In the genomic region with DNA sequence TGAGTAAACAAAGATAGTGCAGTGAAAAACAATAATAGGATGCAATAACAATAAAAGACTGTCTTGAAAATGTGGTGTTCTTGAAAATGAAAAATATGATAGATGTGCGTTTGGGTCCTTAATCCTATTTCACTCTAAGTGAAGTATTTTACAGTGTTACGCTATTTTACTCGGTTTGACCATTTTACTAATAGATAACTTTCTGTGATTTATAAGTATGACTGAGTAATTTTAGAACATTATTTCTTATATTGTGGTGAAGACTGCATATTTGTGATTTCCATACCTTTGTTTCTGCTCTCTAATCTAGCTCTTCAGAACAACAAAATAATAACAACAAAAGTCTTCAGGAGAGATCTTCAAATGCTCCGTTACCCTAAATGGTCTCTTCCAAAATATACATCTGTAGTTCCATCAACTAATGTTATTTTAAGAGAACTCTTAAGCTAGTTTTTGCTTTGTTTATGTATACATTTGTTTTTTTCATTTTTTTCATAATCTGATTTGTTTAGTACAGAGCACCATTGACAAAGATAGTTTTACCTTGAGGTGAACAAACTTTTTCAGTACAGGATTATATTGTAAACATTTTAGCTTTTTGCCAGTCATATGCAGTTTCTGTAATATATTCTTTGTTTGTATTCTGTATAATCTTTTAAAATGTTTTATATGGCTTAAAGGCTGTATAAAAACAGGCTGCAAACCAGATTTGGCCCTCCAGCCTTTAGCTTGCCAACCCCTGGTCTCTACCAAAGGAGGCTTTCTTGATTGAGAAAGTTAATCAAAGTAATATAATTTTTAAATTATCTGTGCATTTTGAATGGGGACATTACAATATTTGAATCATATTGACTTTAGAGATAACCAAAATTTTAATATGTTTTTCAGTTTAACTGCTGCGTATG, we compare ENCODE assay signal across 35 cellular contexts.
A peak's percentile ranks its signal among the peaks of the same experiment; 100 is the strongest.
DNase-seq lines count a peak whose midpoint lies in the region; ATAC-seq, FAIRE-seq and TF ChIP-seq lines count a peak whose summit lies in the region.
"Had no signal": no experiment of that assay in that cellular context is flagged by ENCODE, and none has a peak within 500 bp of the region (broad histone marks: within the 10 kb centered on the region; RNA-seq: fewer than 3 reads in every experiment).

No MANE protein-coding gene starts in this region.

- no peak overlapping the region for H2AK5ac ChIP-seq in H1 (ENCODE audit: low read depth, low read length)

- H4K20me1 ChIP-seq in GM23338 (replicated peaks; ENCODE audit: insufficient read depth) (peaks cover 5% of the 10 kb centered on the region; the same call in 1 of the 2 replicates), H1 (replicated peaks in 1 of 2; ENCODE audit: control insufficient read depth in 1 of 2, insufficient read depth in 2 of 2, low read length in 2 of 2) (peaks cover 2 to 4% of the 10 kb centered on the region in 2 experiments), Karpas-422 (ENCODE audit: insufficient read depth, low read depth, low read length) (no peaks in the 10 kb centered on the region)
- H4K20me1 ChIP-seq: BLaER1; BLaER1 treated with 17β-estradiol and CSF1 and Interleukin-3, amounts not matched to agents 10 nM and 100 nM had no signal

- no peak for TF ChIP-seq CTCF in GM23338 (conservative IDR thresholded peaks at IDR 0.05; ENCODE audit: low read depth in 2 of 2)
- no peak for TF ChIP-seq CTCF in WTC11 (IDR thresholded peaks at IDR 0.05)
- TF ChIP-seq CTCF in H1 (IDR thresholded peaks at IDR 0.05; ENCODE audit: control extremely low read depth in 1 of 3, insufficient read depth in 1 of 3, low read depth in 1 of 3, low read length in 3 of 3) = no peak

- H3K79me2 ChIP-seq in GM23338 (replicated peaks; ENCODE audit: insufficient read depth) = no peaks in the 10 kb centered on the region
- H3K79me2 ChIP-seq in H1 (ENCODE audit: control insufficient read depth in 1 of 2, insufficient read depth in 2 of 2, low read length in 2 of 2) = no peaks in the 10 kb centered on the region
- no peaks in the 10 kb centered on the region for H3K79me2 ChIP-seq in Karpas-422 (ENCODE audit: low read length)

- H3K23me2 ChIP-seq in H1 (ENCODE audit: low read depth, low read length) = no peaks in the 10 kb centered on the region

- POLR2A ChIA-PET in WTC11 (lab: Charles Lee) = interaction anchor here (0.9 to 1.9 kb wide), 2 partner anchors 9 to 17 kb away, joined by 3 to 8 read pairs; no protein-coding TSS in a partner anchor
- POLR2A ChIA-PET in H1 (lab: Charles Lee; ENCODE audit: partially characterized antibody) = interaction anchor here (0.9 to 4.5 kb wide), 10 partner anchors 8 to 599 kb away, joined by 3 to 23 read pairs (median 3); no protein-coding TSS in a partner anchor

- H3K36me3 Mint-ChIP-seq in GM23338 (ENCODE audit: low read depth) = peaks cover 13% of the 10 kb centered on the region; the same call in 2 of the 3 replicates
- H3K36me3 Mint-ChIP-seq in WTC11 = no peaks in the 10 kb centered on the region
- H3K36me3 Mint-ChIP-seq: CD14-positive monocyte; CD4-positive, alpha-beta memory T cell; CD4-positive, CD25-positive, alpha-beta regulatory T cell; CD8-positive, alpha-beta memory T cell; CD8-positive, alpha-beta T cell had no signal

- no peaks in the 10 kb centered on the region for H3K79me1 ChIP-seq in H1 (ENCODE audit: low read depth, low read length)

- H3K36me3 ChIP-seq in GM23338 (ENCODE audit: insufficient read depth) (no peaks in the 10 kb centered on the region; the same call in 1 of the 2 replicates), H1 (ENCODE audit: control insufficient read depth in 2 of 4, insufficient read depth in 4 of 4, low read length in 3 of 4) (peaks cover 0 to 8% (median 0%) of the 10 kb centered on the region in 4 experiments; a peak in 2 of 8 replicates), Karpas-422 (ENCODE audit: insufficient read depth, low read length) (no peaks in the 10 kb centered on the region)
- H3K36me3 ChIP-seq: BE2C; BLaER1; BLaER1 treated with 17β-estradiol and CSF1 and Interleukin-3, amounts not matched to agents 10 nM and 100 nM had no signal

- H3K4me3 Mint-ChIP-seq in GM23338 (no peak overlapping the region), WTC11 (no peak overlapping the region)
- H3K4me3 Mint-ChIP-seq: B cell; CD14-positive monocyte; CD4-positive, alpha-beta memory T cell; CD4-positive, alpha-beta T cell; CD4-positive, CD25-positive, alpha-beta regulatory T cell; CD8-positive, alpha-beta memory T cell; CD8-positive, alpha-beta T cell had no signal

- H3K9ac ChIP-seq in H1 (replicated peaks in 1 of 4; ENCODE audit: extremely low read depth in 1 of 4, low read depth in 3 of 4, low read length in 3 of 4) = no peak overlapping the region
- H3K9ac ChIP-seq in Karpas-422 (ENCODE audit: low read length) = no peak overlapping the region
- H3K9ac ChIP-seq: BLaER1; BLaER1 treated with 17β-estradiol and CSF1 and Interleukin-3, amounts not matched to agents 10 nM and 100 nM had no signal

- no peak overlapping the region for H4K91ac ChIP-seq in H1 (replicated peaks; ENCODE audit: insufficient read length, low read length)

- H4K8ac ChIP-seq in H1 (ENCODE audit: extremely low read depth, insufficient read depth, low read length) = no peak overlapping the region

- no peak overlapping the region for H2BK5ac ChIP-seq in H1 (ENCODE audit: low read depth, low read length)

- H3K4me1 Mint-ChIP-seq in GM23338 = peaks cover 52% of the 10 kb centered on the region
- peaks cover 49% of the 10 kb centered on the region for H3K4me1 Mint-ChIP-seq in WTC11
- H3K4me1 Mint-ChIP-seq: B cell; CD14-positive monocyte; CD4-positive, alpha-beta memory T cell; CD4-positive, CD25-positive, alpha-beta regulatory T cell; CD8-positive, alpha-beta memory T cell had no signal

- no peak overlapping the region for H2BK12ac ChIP-seq in H1 (ENCODE audit: low read depth, low read length)

- H3K23ac ChIP-seq in H1 (ENCODE audit: insufficient read length) = no peak overlapping the region

- no peak overlapping the region for H2BK120ac ChIP-seq in H1 (replicated peaks; ENCODE audit: low read depth, low read length)

- no peak overlapping the region for H3K14ac ChIP-seq in H1 (ENCODE audit: insufficient read length)

- H3K9me2 ChIP-seq in GM23338 (ENCODE audit: insufficient read depth) (no peaks in the 10 kb centered on the region), Karpas-422 (replicated peaks; ENCODE audit: insufficient read depth, low read length) (no peaks in the 10 kb centered on the region)

- H3K27ac ChIP-seq in GM23338 (ENCODE audit: low read depth) = no peak overlapping the region
- no peak overlapping the region for H3K27ac ChIP-seq in H1 (ENCODE audit: low read depth, low read length)
- no peak overlapping the region for H3K27ac ChIP-seq in Karpas-422 (ENCODE audit: low read length)
- H3K27ac ChIP-seq: 22Rv1; A549; BLaER1; BLaER1 treated with 17β-estradiol and CSF1 and Interleukin-3, amounts not matched to agents 10 nM and 100 nM; C4-2B had no signal

- H2AFZ ChIP-seq in GM23338 = no peak overlapping the region
- H2AFZ ChIP-seq in H1 (ENCODE audit: low read length) = no peak overlapping the region
- no peak overlapping the region for H2AFZ ChIP-seq in Karpas-422 (ENCODE audit: low read length)

- no peaks in the 10 kb centered on the region for H3K9me3 ChIP-seq in H1 (ENCODE audit: insufficient read depth in 2 of 2, low read depth in 1 of 2, low read length in 1 of 2)
- H3K9me3 ChIP-seq in Karpas-422 (ENCODE audit: low read length) = peaks cover 10% of the 10 kb centered on the region; the same call in 1 of the 2 replicates
- H3K9me3 ChIP-seq: A549; BE2C; BLaER1; BLaER1 treated with 17β-estradiol and CSF1 and Interleukin-3, amounts not matched to agents 10 nM and 100 nM; Caco-2 had no signal

- CTCF ChIA-PET in WTC11 (lab: Charles Lee) (interaction anchor here (1.2 kb wide), 1 partner anchor 1786 kb away, joined by 3 read pairs; no protein-coding TSS in a partner anchor), H1 (lab: Charles Lee; ENCODE audit: partially characterized antibody) (interaction anchor here (0.6 to 2.0 kb wide), 2 partner anchors 10 to 215 kb away, joined by 3 to 7 read pairs; no protein-coding TSS in a partner anchor)

- TF ChIP-seq RAD21 in H1 (IDR thresholded peaks at IDR 0.05 in 1 of 2, conservative IDR thresholded peaks at IDR 0.05 in 1 of 2; ENCODE audit: low read depth in 2 of 2, low read length in 2 of 2) = no peak

- H3K4me1 ChIP-seq in GM23338 (ENCODE audit: insufficient read depth) = peaks cover 45% of the 10 kb centered on the region
- H3K4me1 ChIP-seq in H1 (replicated peaks in 1 of 4; ENCODE audit: control insufficient read depth in 3 of 4, insufficient read depth in 4 of 4, low read length in 3 of 4) = peaks cover 0 to 4% (median 3%) of the 10 kb centered on the region in 4 experiments; a peak in 3 of 7 replicates
- no peaks in the 10 kb centered on the region for H3K4me1 ChIP-seq in Karpas-422 (ENCODE audit: low read length)
- H3K4me1 ChIP-seq: A549, BLaER1, Caco-2 had no signal

- H3K4me3 ChIP-seq in GM23338 = no peak overlapping the region
- no peak overlapping the region for H3K4me3 ChIP-seq in H1 (ENCODE audit: extremely low read depth in 1 of 4, insufficient read depth in 2 of 4, low read depth in 3 of 4, low read length in 4 of 4)
- H3K4me3 ChIP-seq in Karpas-422 (ENCODE audit: low read length) = no peak overlapping the region
- H3K4me3 ChIP-seq: A549; BLaER1; BLaER1 treated with 17β-estradiol and CSF1 and Interleukin-3, amounts not matched to agents 10 nM and 100 nM had no signal

- 69% methylated on average over 5 of the region's 5 CpGs; no CpG with 5 or more reads in 1 of the 2 experiments for WGBS in H1 (ENCODE audit: extremely low coverage in 1 of 2, insufficient coverage in 1 of 2, insufficient read length in 1 of 2, insufficient replicate concordance in 2 of 2, low coverage in 1 of 2, low lambda C conversion rate in 2 of 2, missing lambda C conversion rate in 1 of 2), 2 experiments

- H3K27me3 ChIP-seq in GM23338 (ENCODE audit: insufficient read depth) (no peaks in the 10 kb centered on the region), H1 (replicated peaks in 1 of 4; ENCODE audit: control insufficient read depth in 3 of 4, extremely low read depth in 1 of 4, insufficient read depth in 3 of 4, low read length in 3 of 4) (no peaks in the 10 kb centered on the region), Karpas-422 (ENCODE audit: low read length) (no peaks in the 10 kb centered on the region)
- H3K27me3 ChIP-seq: BE2C; BLaER1; BLaER1 treated with 17β-estradiol and CSF1 and Interleukin-3, amounts not matched to agents 10 nM and 100 nM had no signal

- H3K9me3 Mint-ChIP-seq in GM23338 (no peaks in the 10 kb centered on the region), WTC11 (no peaks in the 10 kb centered on the region)

- H3K56ac ChIP-seq in H1 (replicated peaks; ENCODE audit: insufficient read length, low read depth, low read length) = no peak overlapping the region

- no peak for TF ChIP-seq EP300 in H1 (IDR thresholded peaks at IDR 0.05; ENCODE audit: borderline replicate concordance in 1 of 2, low read depth in 2 of 2, low read length in 2 of 2)

- H2BK20ac ChIP-seq in H1 (ENCODE audit: low read length) = no peak overlapping the region

- DNase-seq in GM23338 (ENCODE audit: low spot score) (no peak), WTC11 (ENCODE audit: low spot score) (no peak), H1 (ENCODE audit: low read depth in 1 of 2, low spot score in 2 of 2) (no peak), Karpas-422 (no peak), Right ventricle myocardium inferior (ENCODE audit: missing footprints) (no peak)
- DNase-seq: 8988T; ACHN; AML-193; BE2C; C1 segment of cervical spinal cord; Caco-2; Calu3; CD4-positive, alpha-beta memory T cell; CD4-positive, alpha-beta T cell; CD4-positive, CD25-positive, alpha-beta regulatory T cell; CD8-positive, alpha-beta memory T cell; CD8-positive, alpha-beta T cell; COR-L47; DMS 273 treated with DMSO at 0.1 percent for 48 hours; DMS153; DMS53; DMS79; DMS79 treated with DMSO at 0.1 percent for 48 hours; DND-41; EL had no signal

- H3K27me3 Mint-ChIP-seq in GM23338 (ENCODE audit: insufficient read depth, low read depth, poor library complexity) (peaks cover 9% of the 10 kb centered on the region), WTC11 (ENCODE audit: low read depth) (no peaks in the 10 kb centered on the region)
- H3K27me3 Mint-ChIP-seq: B cell; CD4-positive, alpha-beta memory T cell; CD4-positive, alpha-beta T cell; CD4-positive, CD25-positive, alpha-beta regulatory T cell; CD8-positive, alpha-beta memory T cell had no signal

- no peak overlapping the region for H3K18ac ChIP-seq in H1 (ENCODE audit: extremely low read depth, low read length)

- no peak overlapping the region for H2BK15ac ChIP-seq in H1 (ENCODE audit: low read length)

- peaks cover 11% of the 10 kb centered on the region; the same call in 1 of the 2 replicates for H3F3A ChIP-seq in GM23338 (replicated peaks; ENCODE audit: low read depth)

- no peak for FAIRE-seq in H1 (lab: Jason Lieb, UNC)
- FAIRE-seq: A204.1, A549, D721Med had no signal

- intact Hi-C loops in Right ventricle myocardium inferior (cut with DNase I) = no loop called here

- H3K27ac Mint-ChIP-seq in GM23338 = no peak overlapping the region
- H3K27ac Mint-ChIP-seq in WTC11 = no peak overlapping the region
- H3K27ac Mint-ChIP-seq: B cell; CD14-positive monocyte; CD4-positive, alpha-beta memory T cell; CD4-positive, alpha-beta T cell; CD4-positive, CD25-positive, alpha-beta regulatory T cell; CD8-positive, alpha-beta memory T cell; CD8-positive, alpha-beta T cell had no signal

- H3K4me2 ChIP-seq in GM23338 = no peak overlapping the region
- H3K4me2 ChIP-seq in H1 (ENCODE audit: insufficient read depth in 1 of 2, low read depth in 2 of 2, low read length in 2 of 2) = no peak overlapping the region
- H3K4me2 ChIP-seq in Karpas-422 (ENCODE audit: low read depth, low read length, poor library complexity, severe bottlenecking) = no peak overlapping the region
- H3K4me2 ChIP-seq: A549; BLaER1; BLaER1 treated with 17β-estradiol and CSF1 and Interleukin-3, amounts not matched to agents 10 nM and 100 nM had no signal

- TF ChIP-seq POLR2A in H1 (IDR thresholded peaks at IDR 0.05; ENCODE audit: control extremely low read depth in 1 of 2, low read depth in 2 of 2, low read length in 2 of 2) = peak; percentile 51 to 75; a peak in 2 of 3 replicates

- no peak overlapping the region for H3K4ac ChIP-seq in H1 (replicated peaks; ENCODE audit: insufficient read length, low read depth, low read length)

- no peak overlapping the region for H4K5ac ChIP-seq in H1 (ENCODE audit: insufficient read length, low read depth, low read length)

- no peak for ATAC-seq in GM23338
- ATAC-seq in WTC11 = no peak
- no peak for ATAC-seq in GM21529 (IDR thresholded peaks at IDR 0.05; ENCODE audit: unreplicated experiment)
- ATAC-seq in Right ventricle myocardium inferior = no peak
- ATAC-seq: A549; CD8-positive, alpha-beta T cell had no signal
